In genomic region chr11:130766650-130767297, GRCh38 we compare ENCODE assay signal across 19 cellular contexts.
A peak's percentile ranks its signal among the peaks of the same experiment; 100 is the strongest.
DNase-seq lines count a peak whose midpoint lies in the region; ATAC-seq and TF ChIP-seq lines count a peak whose summit lies in the region.
"Had no signal": no experiment of that assay in that cellular context is flagged by ENCODE, and none has a peak within 500 bp of the region (broad histone marks: within the 10 kb centered on the region; RNA-seq: fewer than 3 reads in every experiment).

No MANE protein-coding gene starts in this region.

- intact Hi-C loops in ovary (cut with DNase I): no loop called here

- POLR2A ChIA-PET in activated naive CD8-positive, alpha-beta T cell treated with anti-CD3 and anti-CD28 coated beads, Interleukin-2, amount 10 ng/mL, durations not matched to agents 7 days and 5 days (lab: Charles Lee): no interaction called here

- H3K9me3 Mint-ChIP-seq in activated naive CD8-positive, alpha-beta T cell treated with anti-CD3 and anti-CD28 coated beads, Interleukin-2, amount 10 ng/mL, durations not matched to agents 7 days and 5 days: no peaks in the 10 kb centered on the region
- H3K9me3 Mint-ChIP-seq in activated naive CD8-positive, alpha-beta T cell treated with anti-CD3 and anti-CD28 coated beads, Interleukin-2, amount 50 U/mL, for 24 hours: no peaks in the 10 kb centered on the region
- H3K9me3 Mint-ChIP-seq in type B pancreatic cell: no peaks in the 10 kb centered on the region
- H3K9me3 Mint-ChIP-seq in activated T-cell treated with anti-CD3 and anti-CD28 coated beads, Interleukin-2, amount 50 U/mL, for 72 hours: no peaks in the 10 kb centered on the region
- H3K9me3 Mint-ChIP-seq: CD4-positive, CD25-positive, alpha-beta regulatory T cell; stimulated activated naive B cell treated with anti-CD40 and anti-IgM and Interleukin-4, amounts not matched to agents 10 μg/mL and 1 μg/mL and 100 μg/mL, for 72 hours had no signal

- no peaks in the 10 kb centered on the region for H3K36me3 ChIP-seq in OCI-LY3 (replicated peaks; ENCODE audit: low read depth, low read length)
- no peaks in the 10 kb centered on the region for H3K36me3 ChIP-seq in ovary

- TF ChIP-seq POLR2A in ovary (IDR thresholded peaks at IDR 0.05): no peak

- no peak overlapping the region for H3K27ac Mint-ChIP-seq in activated naive CD8-positive, alpha-beta T cell treated with anti-CD3 and anti-CD28 coated beads, Interleukin-2, amount 10 ng/mL, durations not matched to agents 7 days and 5 days
- no peak overlapping the region for H3K27ac Mint-ChIP-seq in activated naive CD8-positive, alpha-beta T cell treated with anti-CD3 and anti-CD28 coated beads, Interleukin-2, amount 50 U/mL, for 24 hours
- no peak overlapping the region for H3K27ac Mint-ChIP-seq in type B pancreatic cell
- no peak overlapping the region for H3K27ac Mint-ChIP-seq in activated T-cell treated with anti-CD3 and anti-CD28 coated beads, Interleukin-2, amount 50 U/mL, for 72 hours
- H3K27ac Mint-ChIP-seq: CD4-positive, CD25-positive, alpha-beta regulatory T cell; stimulated activated naive B cell treated with anti-CD40 and anti-IgM and Interleukin-4, amounts not matched to agents 10 μg/mL and 1 μg/mL and 100 μg/mL, for 72 hours had no signal

- no peak overlapping the region for H2AFZ ChIP-seq in OCI-LY3 (ENCODE audit: low read depth, low read length)

- H3K27ac ChIP-seq in OCI-LY3 (ENCODE audit: low read length): no peak overlapping the region
- H3K27ac ChIP-seq in ovary: no peak overlapping the region
- H3K27ac ChIP-seq: A549, body of pancreas, psoas muscle had no signal

- H3K4me2 ChIP-seq in OCI-LY3 (ENCODE audit: low read length): peak overlapping the region; percentile 47
- H3K4me2 ChIP-seq: A549 had no signal

- peak overlapping the region; percentile 5 for H3K4me3 Mint-ChIP-seq in activated naive CD8-positive, alpha-beta T cell treated with anti-CD3 and anti-CD28 coated beads, Interleukin-2, amount 10 ng/mL, durations not matched to agents 7 days and 5 days
- H3K4me3 Mint-ChIP-seq in activated naive CD8-positive, alpha-beta T cell treated with anti-CD3 and anti-CD28 coated beads, Interleukin-2, amount 50 U/mL, for 24 hours: no peak overlapping the region
- no peak overlapping the region for H3K4me3 Mint-ChIP-seq in type B pancreatic cell
- no peak overlapping the region for H3K4me3 Mint-ChIP-seq in activated T-cell treated with anti-CD3 and anti-CD28 coated beads, Interleukin-2, amount 50 U/mL, for 72 hours
- H3K4me3 Mint-ChIP-seq: CD4-positive, CD25-positive, alpha-beta regulatory T cell; stimulated activated naive B cell treated with anti-CD40 and anti-IgM and Interleukin-4, amounts not matched to agents 10 μg/mL and 1 μg/mL and 100 μg/mL, for 72 hours had no signal

- H3K79me2 ChIP-seq in OCI-LY3 (ENCODE audit: low read length): no peaks in the 10 kb centered on the region

- peaks cover 12% of the 10 kb centered on the region for H3K4me1 ChIP-seq in OCI-LY3 (ENCODE audit: low read length)
- peaks cover 9% of the 10 kb centered on the region for H3K4me1 ChIP-seq in ovary (ENCODE audit: insufficient read depth)
- H3K4me1 ChIP-seq: A549, psoas muscle had no signal

- H3K9me3 ChIP-seq in OCI-LY3 (ENCODE audit: insufficient read depth, low read length): no peaks in the 10 kb centered on the region
- no peaks in the 10 kb centered on the region for H3K9me3 ChIP-seq in ovary
- H3K9me3 ChIP-seq: A549, body of pancreas, psoas muscle had no signal

- H4K20me1 ChIP-seq in OCI-LY3 (ENCODE audit: insufficient read depth, low read length): no peaks in the 10 kb centered on the region

- no peaks in the 10 kb centered on the region for H3K36me3 Mint-ChIP-seq in activated naive CD8-positive, alpha-beta T cell treated with anti-CD3 and anti-CD28 coated beads, Interleukin-2, amount 10 ng/mL, durations not matched to agents 7 days and 5 days
- H3K36me3 Mint-ChIP-seq in activated naive CD8-positive, alpha-beta T cell treated with anti-CD3 and anti-CD28 coated beads, Interleukin-2, amount 50 U/mL, for 24 hours (ENCODE audit: low read depth): no peaks in the 10 kb centered on the region
- H3K36me3 Mint-ChIP-seq in type B pancreatic cell: no peaks in the 10 kb centered on the region
- H3K36me3 Mint-ChIP-seq in activated T-cell treated with anti-CD3 and anti-CD28 coated beads, Interleukin-2, amount 50 U/mL, for 72 hours (ENCODE audit: insufficient read depth in 2 of 2): no peaks in the 10 kb centered on the region
- H3K36me3 Mint-ChIP-seq: CD4-positive, CD25-positive, alpha-beta regulatory T cell; stimulated activated naive B cell treated with anti-CD40 and anti-IgM and Interleukin-4, amounts not matched to agents 10 μg/mL and 1 μg/mL and 100 μg/mL, for 72 hours had no signal

- TF ChIP-seq CTCF in OCI-LY3 (IDR thresholded peaks at IDR 0.05; ENCODE audit: low read depth, low read length): no peak
- no peak for TF ChIP-seq CTCF in type B pancreatic cell (conservative IDR thresholded peaks at IDR 0.05)
- no peak for TF ChIP-seq CTCF in ovary (IDR thresholded peaks at IDR 0.05)

- H3K4me3 ChIP-seq in OCI-LY3 (ENCODE audit: low read length) (0 out of 2 replicates have a peak overlapping the region, but pooled peaks have one; percentile 6), ovary (no peak overlapping the region)
- H3K4me3 ChIP-seq: A549, body of pancreas, psoas muscle had no signal

- WGBS in ovary, 3 donors: 38 to 51% (median 42%) methylated on average over 2 of the region's 2 CpGs

- peaks cover 20% of the 10 kb centered on the region for H3K27me3 ChIP-seq in OCI-LY3 (ENCODE audit: low read depth, low read length)
- H3K27me3 ChIP-seq in ovary: no peaks in the 10 kb centered on the region
- H3K27me3 ChIP-seq: body of pancreas had no signal

- peaks cover 8% of the 10 kb centered on the region for H3K27me3 Mint-ChIP-seq in activated naive CD8-positive, alpha-beta T cell treated with anti-CD3 and anti-CD28 coated beads, Interleukin-2, amount 10 ng/mL, durations not matched to agents 7 days and 5 days
- H3K27me3 Mint-ChIP-seq in activated naive CD8-positive, alpha-beta T cell treated with anti-CD3 and anti-CD28 coated beads, Interleukin-2, amount 50 U/mL, for 24 hours: no peaks in the 10 kb centered on the region
- H3K27me3 Mint-ChIP-seq in type B pancreatic cell: peaks cover 4% of the 10 kb centered on the region
- H3K27me3 Mint-ChIP-seq in activated T-cell treated with anti-CD3 and anti-CD28 coated beads, Interleukin-2, amount 50 U/mL, for 72 hours (ENCODE audit: low read depth): no peaks in the 10 kb centered on the region
- H3K27me3 Mint-ChIP-seq: CD4-positive, CD25-positive, alpha-beta regulatory T cell had no signal

- no peak for ATAC-seq in activated naive CD8-positive, alpha-beta T cell treated with anti-CD3 and anti-CD28 coated beads, Interleukin-2, amount 10 ng/mL, durations not matched to agents 7 days and 5 days (ENCODE audit: low read depth)
- ATAC-seq in activated naive CD8-positive, alpha-beta T cell treated with anti-CD3 and anti-CD28 coated beads, Interleukin-2, amount 50 U/mL, for 24 hours: no peak
- peak; percentile 35 for ATAC-seq in HG02610 (IDR thresholded peaks at IDR 0.05; ENCODE audit: unreplicated experiment)
- no peak for ATAC-seq in activated T-cell treated with anti-CD3 and anti-CD28 coated beads, Interleukin-2, amount 50 U/mL, for 72 hours (replicated peaks in 1 of 2)
- ATAC-seq: A549, body of pancreas, psoas muscle had no signal

- TF ChIP-seq EP300 in ovary (IDR thresholded peaks at IDR 0.05): no peak

- peaks cover 7% of the 10 kb centered on the region for H3K4me1 Mint-ChIP-seq in activated naive CD8-positive, alpha-beta T cell treated with anti-CD3 and anti-CD28 coated beads, Interleukin-2, amount 10 ng/mL, durations not matched to agents 7 days and 5 days
- H3K4me1 Mint-ChIP-seq in activated naive CD8-positive, alpha-beta T cell treated with anti-CD3 and anti-CD28 coated beads, Interleukin-2, amount 50 U/mL, for 24 hours: peaks cover 6% of the 10 kb centered on the region
- H3K4me1 Mint-ChIP-seq in type B pancreatic cell (ENCODE audit: unreplicated experiment): peaks cover 44% of the 10 kb centered on the region
- H3K4me1 Mint-ChIP-seq in activated T-cell treated with anti-CD3 and anti-CD28 coated beads, Interleukin-2, amount 50 U/mL, for 72 hours (ENCODE audit: low read depth): peaks cover 7% of the 10 kb centered on the region
- H3K4me1 Mint-ChIP-seq: CD4-positive, CD25-positive, alpha-beta regulatory T cell had no signal

- H3K9ac ChIP-seq in OCI-LY3 (ENCODE audit: low read length): no peak overlapping the region

- no peak for DNase-seq in activated naive CD8-positive, alpha-beta T cell treated with anti-CD3 and anti-CD28 coated beads, Interleukin-2, amount 10 ng/mL, durations not matched to agents 7 days and 5 days
- DNase-seq in activated naive CD8-positive, alpha-beta T cell treated with anti-CD3 and anti-CD28 coated beads, Interleukin-2, amount 50 U/mL, for 24 hours: no peak
- DNase-seq in type B pancreatic cell (ENCODE audit: extremely low spot score, unreplicated experiment): peak; percentile 32
- DNase-seq in COR-L47 (lab: John Stamatoyannopoulos, UW): no peak
- no peak for DNase-seq in activated T-cell treated with anti-CD3 and anti-CD28 coated beads, Interleukin-2, amount 50 U/mL, for 72 hours
- no peak for DNase-seq in ovary
- DNase-seq: activated naive CD4-positive, alpha-beta T cell treated with anti-CD3 and anti-CD28 coated beads, Interleukin-2, amount 50 U/mL, for 16 hours; body of pancreas; CD4-positive, CD25-positive, alpha-beta regulatory T cell; DND-41; NCI-H146; NCI-H226; psoas muscle; SHP77; stimulated activated CD4-positive, alpha-beta T cell treated with anti-CD3 and anti-CD28 coated beads, Interleukin-12 subunit alpha, Interleukin-12 subunit beta, amount 100 ng/mL, for 4 hours; stimulated activated naive B cell treated with anti-CD40 and anti-IgM and Interleukin-4, amounts not matched to agents 10 μg/mL and 1 μg/mL and 100 μg/mL, for 72 hours had no signal
